ENCODE assay signal across 1 cellular context in the genomic region with DNA sequence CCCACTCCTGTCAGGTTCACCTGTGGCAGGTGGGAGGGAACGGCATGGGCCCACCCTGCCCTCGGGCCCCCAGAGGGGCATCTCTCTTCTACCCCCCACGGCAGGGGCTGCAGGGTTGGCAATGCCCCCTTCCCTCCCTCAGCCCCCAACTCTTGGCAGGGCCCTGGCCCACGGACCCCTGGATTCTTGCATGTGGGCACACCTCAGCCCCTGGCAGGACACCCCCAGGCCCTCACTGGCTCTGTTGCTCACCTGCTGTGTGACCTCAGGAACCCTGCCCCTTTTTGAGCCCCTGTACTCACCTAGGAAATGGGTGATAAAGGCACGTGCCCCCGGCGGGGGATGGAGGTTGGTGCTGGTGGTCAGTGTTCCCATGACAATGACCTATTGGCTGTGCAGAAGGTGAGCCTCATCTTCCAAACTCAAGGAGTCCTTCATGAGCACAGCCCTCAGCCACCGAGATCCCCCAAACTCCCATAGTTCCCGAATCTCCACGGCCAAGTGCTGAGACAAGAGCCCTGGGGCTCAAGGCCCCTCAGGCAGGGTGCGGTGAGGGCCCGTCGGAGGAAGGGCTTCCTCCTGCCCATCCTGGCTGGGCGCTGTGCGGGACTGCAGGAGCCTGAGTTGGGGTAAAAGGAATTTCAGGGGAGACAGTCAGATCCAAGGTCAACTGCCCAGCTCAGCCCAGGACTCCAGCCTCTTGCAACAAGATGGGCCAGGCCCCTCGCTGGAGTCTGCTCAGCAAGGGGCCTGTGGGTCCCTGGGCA.
TF ChIP-seq lines count a peak whose summit lies in the region.

No MANE protein-coding gene starts in this region.

TF ChIP-seq in WTC11, 78 proteins besides CTCF, POLR2A, EP300 and RAD21 (continued from another document):
- TF ChIP-seq, protein P1, sequence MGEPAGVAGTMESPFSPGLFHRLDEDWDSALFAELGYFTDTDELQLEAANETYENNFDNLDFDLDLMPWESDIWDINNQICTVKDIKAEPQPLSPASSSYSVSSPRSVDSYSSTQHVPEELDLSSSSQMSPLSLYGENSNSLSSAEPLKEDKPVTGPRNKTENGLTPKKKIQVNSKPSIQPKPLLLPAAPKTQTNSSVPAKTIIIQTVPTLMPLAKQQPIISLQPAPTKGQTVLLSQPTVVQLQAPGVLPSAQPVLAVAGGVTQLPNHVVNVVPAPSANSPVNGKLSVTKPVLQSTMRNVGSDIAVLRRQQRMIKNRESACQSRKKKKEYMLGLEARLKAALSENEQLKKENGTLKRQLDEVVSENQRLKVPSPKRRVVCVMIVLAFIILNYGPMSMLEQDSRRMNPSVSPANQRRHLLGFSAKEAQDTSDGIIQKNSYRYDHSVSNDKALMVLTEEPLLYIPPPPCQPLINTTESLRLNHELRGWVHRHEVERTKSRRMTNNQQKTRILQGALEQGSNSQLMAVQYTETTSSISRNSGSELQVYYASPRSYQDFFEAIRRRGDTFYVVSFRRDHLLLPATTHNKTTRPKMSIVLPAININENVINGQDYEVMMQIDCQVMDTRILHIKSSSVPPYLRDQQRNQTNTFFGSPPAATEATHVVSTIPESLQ (CRISPR knock-in tag; IDR thresholded peaks at IDR 0.05) = no peak
- TF ChIP-seq PREB (CRISPR knock-in tag; IDR thresholded peaks at IDR 0.05; ENCODE audit: borderline replicate concordance) (no peak), ZNF532 (CRISPR knock-in tag; IDR thresholded peaks at IDR 0.05; ENCODE audit: borderline replicate concordance) (no peak), GRHL2 (CRISPR knock-in tag; IDR thresholded peaks at IDR 0.05; ENCODE audit: insufficient replicate concordance, severe bottlenecking) (no peak), ERG (CRISPR knock-in tag; IDR thresholded peaks at IDR 0.05) (no peak), CDX4 (CRISPR knock-in tag; IDR thresholded peaks at IDR 0.05; ENCODE audit: borderline replicate concordance) (no peak), MAX (CRISPR knock-in tag; IDR thresholded peaks at IDR 0.05) (no peak)
TF ChIP-seq in WTC11: peak in this region for 0.
